8 cellular contexts compared by ENCODE assay signal in genomic region chr22:39308614-39309363, GRCh38. TPM values are rescaled to one million over a fixed set of nuclear protein-coding genes. Genes with fewer than 3 reads are reported as not detected.
DNase-seq lines count a peak whose midpoint lies in the region; ATAC-seq and TF ChIP-seq lines count a peak whose summit lies in the region.

No MANE protein-coding gene starts in this region.

- peaks cover 2 to 49% of the 10 kb centered on the region in 2 experiments for H3K79me1 ChIP-seq in IMR-90 (ENCODE audit: low read depth in 1 of 2, low read length in 2 of 2)

- H3K4me2 ChIP-seq in IMR-90 (ENCODE audit: low read depth, low read length) = peak overlapping the region; percentile 69

- H2BK5ac ChIP-seq in IMR-90 (ENCODE audit: low read depth, low read length, poor library complexity, severe bottlenecking) = peak overlapping the region; percentile 85

- BruUV-seq in IMR-90 (replicated peaks; lab: Mats Ljungman, UMichigan) = no TSS peak

- ATAC-seq in IMR-90 (ENCODE audit: low read depth) (peak; percentile 62), GM21381 (IDR thresholded peaks at IDR 0.05; ENCODE audit: unreplicated experiment) (no peak)

- H2AK9ac ChIP-seq in IMR-90 (replicated peaks; ENCODE audit: low read depth, low read length, poor library complexity) = peak overlapping the region; percentile 95

- no peaks in the 10 kb centered on the region for H3K27me3 ChIP-seq in IMR-90 (ENCODE audit: control insufficient read depth, insufficient read depth, low read length)
- H3K27me3 ChIP-seq in breast epithelium = no peaks in the 10 kb centered on the region

- H4K91ac ChIP-seq in IMR-90 (ENCODE audit: insufficient read depth, low read depth, low read length) = peak overlapping the region; percentile 93

- H3K56ac ChIP-seq in IMR-90 (ENCODE audit: extremely low read depth, insufficient read depth, low read length) = peak overlapping the region; percentile 62; the same call in 1 of the 2 replicates

- peaks cover 59% of the 10 kb centered on the region for H4K20me1 ChIP-seq in IMR-90 (ENCODE audit: insufficient read depth, low read length)

- TF ChIP-seq CTCF in AG04449 (IDR thresholded peaks at IDR 0.05; ENCODE audit: insufficient read depth, low read length, missing control alignments) = peak; percentile 21
- peak; percentile 27 for TF ChIP-seq CTCF in IMR-90 (conservative IDR thresholded peaks at IDR 0.05; ENCODE audit: low read depth, low read length)
- peak in 1 of 3 donors; percentile 13 for TF ChIP-seq CTCF in breast epithelium (IDR thresholded peaks at IDR 0.05)

- CTCF ChIA-PET in AG04449 (lab: Yijun Ruan, JAX) = interaction anchor here (1.1 to 6.6 kb wide), 6 partner anchors 8 to 220 kb away, joined by 3 to 158 read pairs (median 12); partner anchors contain the start of gene RPL3
- CTCF ChIA-PET in IMR-90 (lab: Yijun Ruan, JAX) = interaction anchor here (1.0 to 1.2 kb wide), 2 partner anchors 9 to 139 kb away, joined by 3 read pairs; no protein-coding TSS in a partner anchor

- H3K4ac ChIP-seq in IMR-90 (ENCODE audit: low read depth, low read length) = peak overlapping the region; percentile 98

- DNase-seq in AG04449 (ENCODE audit: low read depth, low spot score) = peak; percentile 75
- peak; percentile 96 for DNase-seq in IMR-90
- peak in 1 of 2 donors; percentile 87 for DNase-seq in breast epithelium (ENCODE audit: low spot score in 2 of 2)
- DNase-seq in lung microvascular endothelial cell (ENCODE audit: low read depth in 2 of 2) = peak; percentile 82 to 95
- no peak for DNase-seq in NCI-H2107 treated with DMSO at 0.1 percent for 48 hours (lab: John Stamatoyannopoulos, UW; ENCODE audit: unreplicated experiment)
- DNase-seq in central memory CD4-positive, alpha-beta T cell = no peak
- no peak for DNase-seq in occipital lobe (lab: John Stamatoyannopoulos, UW)

- peak overlapping the region; percentile 64 for H2AFZ ChIP-seq in IMR-90 (replicated peaks; ENCODE audit: low read length, poor library complexity)

- H3K4me3 ChIP-seq in AG04449 (ENCODE audit: low read depth, low read length) = peak overlapping the region; percentile 37
- no peak overlapping the region for H3K4me3 ChIP-seq in IMR-90 (ENCODE audit: insufficient read depth, low read depth, low read length)
- peak overlapping the region; percentile 23 to 50 (median 35) for H3K4me3 ChIP-seq in breast epithelium

- H2BK120ac ChIP-seq in IMR-90 (ENCODE audit: low read depth, low read length) = peak overlapping the region; percentile 97

- H3K23ac ChIP-seq in IMR-90 (ENCODE audit: low read depth, low read length) = peak overlapping the region; percentile 84

- POLR2A ChIA-PET in AG04449 (lab: Yijun Ruan, JAX) (interaction anchor here (0.8 to 4.5 kb wide), 6 partner anchors 10 to 211 kb away, joined by 3 to 57 read pairs (median 4); partner anchors contain the start of gene RPL3), IMR-90 (lab: Charles Lee; ENCODE audit: unreplicated experiment) (no interaction called here)

- H3K27ac ChIP-seq in IMR-90 (ENCODE audit: insufficient read depth, low read length) (peak overlapping the region; percentile 71), breast epithelium (peak overlapping the region; percentile 86 to 90)

- peak overlapping the region; percentile 47 for H3K9ac ChIP-seq in IMR-90 (ENCODE audit: low read depth, low read length)

- peak overlapping the region; percentile 70 for H3K18ac ChIP-seq in IMR-90 (ENCODE audit: low read depth, low read length)

- 0% methylated on average over 2 of the region's 24 CpGs; no CpG with 5 or more reads in 1 of the 2 experiments for WGBS in IMR-90 (ENCODE audit: extremely low coverage in 2 of 2, insufficient read length in 1 of 2), 2 experiments

- peak overlapping the region; percentile 87 for H4K5ac ChIP-seq in IMR-90 (ENCODE audit: low read depth, low read length)

- in situ Hi-C loops in IMR-90 (cut with MboI; ENCODE audit: low sequenced_read_pairs) = loop anchor here (10.0 kb wide), 1 partner anchor 444 kb away; no protein-coding TSS in a partner anchor

- H2AK5ac ChIP-seq in IMR-90 (ENCODE audit: low read depth, low read length) = peak overlapping the region; percentile 98

- peak overlapping the region; percentile 95 for H2BK20ac ChIP-seq in IMR-90 (ENCODE audit: low read depth, low read length)

- intact Hi-C loops in IMR-90 (cut with micrococcal nuclease) = loop anchor here (1.0 to 5.0 kb wide), 2 partner anchors 138 to 436 kb away; partner anchors contain the start of gene CBX6
- intact Hi-C loops in breast epithelium (cut with DNase I; ENCODE audit: low total_unique reads) = no loop called here

- H3K36me3 ChIP-seq in IMR-90 (ENCODE audit: control insufficient read depth, insufficient read depth, low read length) = peaks cover 58% of the 10 kb centered on the region
- H3K36me3 ChIP-seq in breast epithelium = no peaks in the 10 kb centered on the region

- H3K9me3 ChIP-seq in IMR-90 (ENCODE audit: control insufficient read depth, insufficient read depth, low read length) (no peaks in the 10 kb centered on the region), breast epithelium (no peaks in the 10 kb centered on the region)

- no peak; the same call in 1 of the 2 replicates for TF ChIP-seq RAD21 in IMR-90 (IDR thresholded peaks at IDR 0.05; ENCODE audit: low read length)

- peak overlapping the region; percentile 26 to 83; a peak in 3 of 4 replicates for H4K8ac ChIP-seq in IMR-90 (ENCODE audit: low read depth in 2 of 2, low read length in 2 of 2)

- H3K4me1 ChIP-seq in IMR-90 (ENCODE audit: control insufficient read depth, insufficient read depth, low read length) = peaks cover 17% of the 10 kb centered on the region
- peaks cover 0 to 10% of the 10 kb centered on the region in 2 donors for H3K4me1 ChIP-seq in breast epithelium

- TF ChIP-seq POLR2A in IMR-90 (IDR thresholded peaks at IDR 0.05; ENCODE audit: low read depth, low read length) (no peak; the same call in none of the 2 replicates), breast epithelium (IDR thresholded peaks at IDR 0.05) (no peak)

- peak overlapping the region; percentile 91; the same call in 2 of the 3 replicates for H2BK15ac ChIP-seq in IMR-90 (ENCODE audit: low read depth, low read length)

- H3K14ac ChIP-seq in IMR-90 (replicated peaks; ENCODE audit: low read depth, low read length) = peak overlapping the region; percentile 95

- peaks cover 9% of the 10 kb centered on the region for H3K9me1 ChIP-seq in IMR-90 (ENCODE audit: insufficient read depth, low read length)

- dilution Hi-C loops in IMR-90 (cut with HindIII; ENCODE audit: low sequenced_read_pairs, unreplicated experiment) = no loop called here

TF ChIP-seq in IMR-90, 13 proteins besides CTCF, POLR2A, EP300 and RAD21:
- TF ChIP-seq FOS (IDR thresholded peaks at IDR 0.05; ENCODE audit: low read depth, low read length) (peak; percentile 99), CHD1 (IDR thresholded peaks at IDR 0.05; ENCODE audit: low read depth, low read length) (no peak), RCOR1 (IDR thresholded peaks at IDR 0.05; ENCODE audit: insufficient replicate concordance, low read length) (peak; percentile 62), MAFK (IDR thresholded peaks at IDR 0.05; ENCODE audit: low read depth, low read length) (no peak), MAZ (IDR thresholded peaks at IDR 0.05; ENCODE audit: borderline replicate concordance, low read depth, low read length) (0 out of 2 replicates have a peak, but pooled peaks have one; percentile 5), CEBPB (IDR thresholded peaks at IDR 0.05; ENCODE audit: low read depth, low read length) (peak; percentile 98), BHLHE40 (IDR thresholded peaks at IDR 0.05; ENCODE audit: low read depth, low read length) (peak; percentile 71)

RNA-seq across cellular contexts. Expression of gene RPL3, which starts 10.6 kb away (rescaled TPM):
- total RNA-seq in IMR-90 (2012; rRNA removed) = 2,871 and 3,750 TPM in 2 replicates
- polyA plus RNA-seq in IMR-90 (2012; rRNA removed) = 3,097 and 3,312 TPM in 2 replicates
- 2,912 and 3,812 TPM in 2 replicates for polyA plus RNA-seq in IMR-90 (2012; cell fraction: cytosol; rRNA removed)
- 2,181 and 2,704 TPM in 2 replicates for polyA plus RNA-seq in IMR-90 (2012; cell fraction: nucleus; rRNA removed; ENCODE audit: low replicate concordance)
- total RNA-seq in breast epithelium = 1,000 to 10,000 TPM; 1,827 to 3,262 (median 2,633) TPM
- 2,451 and 3,005 TPM in 2 replicates for total RNA-seq in lung microvascular endothelial cell
- total RNA-seq in occipital lobe = 1,406 TPM

RNA-seq across cellular contexts. Expression of gene SYNGR1, which starts 41.0 kb away (rescaled TPM):
- total RNA-seq in IMR-90 (2012; rRNA removed) (6.3 and 19.7 TPM in 2 replicates), breast epithelium (10 to 100 TPM in 2 of 3 donors, 1 to 10 TPM in 1; 6.9 to 22.3 (median 20.5) TPM), lung microvascular endothelial cell (under 0.01 and 0.44 TPM in 2 replicates), occipital lobe (63.9 TPM)
- polyA plus RNA-seq in IMR-90 (2012; rRNA removed) = 81.5 and 82.8 TPM in 2 replicates
- 12.5 and 103 TPM in 2 replicates for polyA plus RNA-seq in IMR-90 (2012; cell fraction: cytosol; rRNA removed)
- polyA plus RNA-seq in IMR-90 (2012; cell fraction: nucleus; rRNA removed; ENCODE audit: low replicate concordance) = 69.4 and 179 TPM in 2 replicates

Comparison
In these comparisons a context has a peak if more than half of its experiments do, and no peak if none do; other contexts are left out.
1. DNase-seq: peak in AG04449 (single experiment), IMR-90 (single experiment) and lung microvascular endothelial cell (2 of 2); none in NCI-H2107 treated with DMSO at 0.1 percent for 48 hours (single experiment), central memory CD4-positive, alpha-beta T cell (single experiment) and occipital lobe (single experiment).